In genomic region chr4:11259837-11260236, GRCh38 we compare ENCODE assay signal across 17 cellular contexts.
A peak's percentile ranks its signal among the peaks of the same experiment; 100 is the strongest.
DNase-seq lines count a peak whose midpoint lies in the region; ATAC-seq and TF ChIP-seq lines count a peak whose summit lies in the region.
"Had no signal": no experiment of that assay in that cellular context is flagged by ENCODE, and none has a peak within 500 bp of the region (broad histone marks: within the 10 kb centered on the region; RNA-seq: fewer than 3 reads in every experiment).

No MANE protein-coding gene starts in this region.

- H3K9me3 Mint-ChIP-seq in Calu3 (ENCODE audit: low read depth, unreplicated experiment) = no peaks in the 10 kb centered on the region

- DNase-seq in NCI-H146 treated with DMSO at 0.1 percent for 48 hours (lab: John Stamatoyannopoulos, UW; ENCODE audit: unreplicated experiment) = peak; percentile 78
- peak; percentile 49 for DNase-seq in NCI-H2107 treated with DMSO at 0.1 percent for 48 hours (lab: John Stamatoyannopoulos, UW; ENCODE audit: unreplicated experiment)
- DNase-seq in NCI-H510A (lab: John Stamatoyannopoulos, UW) = peak; percentile 3
- peak; percentile 44 to 80 for DNase-seq in cerebellar nuclear complex (lab: John Stamatoyannopoulos, UW)
- DNase-seq in Calu3 = no peak
- no peak for DNase-seq in anterior cingulate cortex (lab: John Stamatoyannopoulos, UW)
- DNase-seq: Caco-2, DMS79, GM23248, HCEC 1CT, IMR-90, Karpas-422, MM.1S, SHP77 had no signal

- no peak overlapping the region for H3K4me3 Mint-ChIP-seq in Calu3 (ENCODE audit: low read depth, unreplicated experiment)

- no peaks in the 10 kb centered on the region for H3K27me3 ChIP-seq in gastroesophageal sphincter

- no peak for ATAC-seq in HG03139 (IDR thresholded peaks at IDR 0.05; ENCODE audit: unreplicated experiment)
- ATAC-seq in gastroesophageal sphincter = no peak
- ATAC-seq: SK-N-SH treated with all-trans-retinoic acid at 6 μM for 48 hours had no signal

- CTCF ChIA-PET in Calu3 (lab: Charles Lee) = no interaction called here

- WGBS in gastroesophageal sphincter (ENCODE audit: low coverage in 1 of 2), 2 donors = 90 to 94% methylated on average over 2 of the region's 2 CpGs

- H3K27ac Mint-ChIP-seq in Calu3 (ENCODE audit: unreplicated experiment) = no peak overlapping the region

- H3K4me1 ChIP-seq in gastroesophageal sphincter = no peaks in the 10 kb centered on the region

- H3K4me1 Mint-ChIP-seq in Calu3 (ENCODE audit: low read depth, unreplicated experiment) = no peaks in the 10 kb centered on the region

- intact Hi-C loops in Calu3 (cut with micrococcal nuclease; ENCODE audit: unreplicated experiment) = no loop called here

- no peak for TF ChIP-seq CTCF in Calu3 (IDR thresholded peaks at IDR 0.05; ENCODE audit: unreplicated experiment)
- no peak for TF ChIP-seq CTCF in gastroesophageal sphincter (IDR thresholded peaks at IDR 0.05)

- H3K4me3 ChIP-seq in gastroesophageal sphincter = no peak overlapping the region
- H3K4me3 ChIP-seq: GM23248 had no signal

- TF ChIP-seq POLR2A in gastroesophageal sphincter (IDR thresholded peaks at IDR 0.05) = no peak

- BruUV-seq in Calu3 (replicated peaks; lab: Mats Ljungman, UMichigan) = no TSS peak

- H3K36me3 ChIP-seq in gastroesophageal sphincter = no peaks in the 10 kb centered on the region

- no peaks in the 10 kb centered on the region for H3K9me3 ChIP-seq in gastroesophageal sphincter
- H3K9me3 ChIP-seq: Caco-2 had no signal

- H3K27ac ChIP-seq in gastroesophageal sphincter = no peak overlapping the region
- H3K27ac ChIP-seq: GM23248 had no signal

- H3K27me3 Mint-ChIP-seq in Calu3 (ENCODE audit: unreplicated experiment) = peaks cover 7% of the 10 kb centered on the region

- H3K36me3 Mint-ChIP-seq in Calu3 (ENCODE audit: insufficient read depth, unreplicated experiment) = no peaks in the 10 kb centered on the region

- no peak for TF ChIP-seq EP300 in gastroesophageal sphincter (IDR thresholded peaks at IDR 0.05)

Comparison
In these comparisons a context has a peak if more than half of its experiments do, and no peak if none do; other contexts are left out.
1. DNase-seq: peak in NCI-H146 treated with DMSO at 0.1 percent for 48 hours (single experiment), NCI-H2107 treated with DMSO at 0.1 percent for 48 hours (single experiment), NCI-H510A (single experiment) and cerebellar nuclear complex (2 of 2); none in Calu3 (single experiment) and anterior cingulate cortex (0 of 58).